Comparison of ENCODE assay signal across 15 cellular contexts in genomic region chr6:100347901-100348550, GRCh38.
DNase-seq lines count a peak whose midpoint lies in the region; ATAC-seq, FAIRE-seq and TF ChIP-seq lines count a peak whose summit lies in the region.
"Had no signal": no experiment of that assay in that cellular context is flagged by ENCODE, and none has a peak within 500 bp of the region (broad histone marks: within the 10 kb centered on the region; RNA-seq: fewer than 3 reads in every experiment).

No MANE protein-coding gene starts in this region.

- peak; percentile 43 for ATAC-seq in GM19463 (IDR thresholded peaks at IDR 0.05; ENCODE audit: unreplicated experiment)
- ATAC-seq in HG03095 (IDR thresholded peaks at IDR 0.05; ENCODE audit: unreplicated experiment), result no peak
- ATAC-seq: naive thymus-derived CD4-positive, alpha-beta T cell had no signal

- peak overlapping the region; percentile 66 for H3K4me3 ChIP-seq in Loucy (ENCODE audit: low read length, poor library complexity, severe bottlenecking)
- no peak overlapping the region for H3K4me3 ChIP-seq in CD4-positive, alpha-beta memory T cell (ENCODE audit: low read length in 2 of 2)
- H3K4me3 ChIP-seq: suprapubic skin had no signal

- CTCF ChIA-PET in CD4-positive, alpha-beta memory T cell (lab: Charles Lee; ENCODE audit: partially characterized antibody), result no interaction called here

- peak; percentile 56 for DNase-seq in AG08395 (ENCODE audit: low spot score)
- peak; percentile 21 for DNase-seq in dedifferentiated amniotic fluid mesenchymal stem cell (ENCODE audit: extremely low spot score)
- DNase-seq in CD4-positive, alpha-beta memory T cell, result no peak
- DNase-seq in NAMALWA (ENCODE audit: low spot score), result no peak
- DNase-seq in GM12891 (ENCODE audit: insufficient read length, low spot score), result no peak
- DNase-seq: hippocampal formation; naive thymus-derived CD4-positive, alpha-beta T cell; NCI-H1417 treated with DMSO at 0.1 percent for 48 hours; stimulated activated CD4-positive, alpha-beta T cell treated with anti-CD3 and anti-CD28 coated beads, Interleukin-2, amount 100 ng/mL, for 24 hours had no signal

- H3K27me3 ChIP-seq in Loucy (ENCODE audit: insufficient read depth, low read length, poor library complexity, severe bottlenecking), result no peaks in the 10 kb centered on the region
- no peaks in the 10 kb centered on the region for H3K27me3 ChIP-seq in CD4-positive, alpha-beta memory T cell (ENCODE audit: insufficient read depth, low read length)
- H3K27me3 ChIP-seq: suprapubic skin had no signal

- H3K4me1 ChIP-seq in Loucy (ENCODE audit: insufficient read depth, low read length, poor library complexity, severe bottlenecking), result peaks cover 68% of the 10 kb centered on the region
- H3K4me1 ChIP-seq in CD4-positive, alpha-beta memory T cell (ENCODE audit: insufficient read depth, low read length), result no peaks in the 10 kb centered on the region
- H3K4me1 ChIP-seq: suprapubic skin had no signal

- no peaks in the 10 kb centered on the region for H3K9me3 ChIP-seq in Loucy (ENCODE audit: insufficient read depth, low read depth, low read length)
- no peaks in the 10 kb centered on the region for H3K9me3 ChIP-seq in CD4-positive, alpha-beta memory T cell (ENCODE audit: control insufficient read depth in 1 of 2, low read length in 2 of 2)
- H3K9me3 ChIP-seq: suprapubic skin had no signal

- H3K27me3 Mint-ChIP-seq in CD4-positive, alpha-beta memory T cell, result no peaks in the 10 kb centered on the region
- H3K27me3 Mint-ChIP-seq: brain had no signal

- POLR2A ChIA-PET in CD4-positive, alpha-beta memory T cell (lab: Charles Lee; ENCODE audit: partially characterized antibody), result no interaction called here

- no peaks in the 10 kb centered on the region for H4K20me1 ChIP-seq in Loucy (ENCODE audit: insufficient read depth, low read length, poor library complexity, severe bottlenecking)

- no peak for TF ChIP-seq POLR2A in GM12891 (IDR thresholded peaks at IDR 0.05; ENCODE audit: low read depth, low read length)

- no peaks in the 10 kb centered on the region for H3K9me2 ChIP-seq in Loucy (replicated peaks; ENCODE audit: low read depth, low read length)

- no peak overlapping the region for H3K27ac ChIP-seq in CD4-positive, alpha-beta memory T cell (ENCODE audit: low read depth, low read length)
- H3K27ac ChIP-seq: RWPE1, suprapubic skin had no signal

- no peaks in the 10 kb centered on the region for H3K79me2 ChIP-seq in Loucy (ENCODE audit: insufficient read depth, low read length)

- H3K9ac ChIP-seq in Loucy (ENCODE audit: low read depth, low read length, poor library complexity, severe bottlenecking), result peak overlapping the region; percentile 80

- H3K9me3 Mint-ChIP-seq in CD4-positive, alpha-beta memory T cell, result no peaks in the 10 kb centered on the region
- H3K9me3 Mint-ChIP-seq: brain had no signal

- H3K27ac Mint-ChIP-seq in CD4-positive, alpha-beta memory T cell, result no peak overlapping the region
- H3K27ac Mint-ChIP-seq: brain; naive thymus-derived CD4-positive, alpha-beta T cell had no signal

- TF ChIP-seq CTCF in Loucy (conservative IDR thresholded peaks at IDR 0.05; ENCODE audit: low read length), result no peak

- peaks cover 0 to 1% (median 0%) of the 10 kb centered on the region in 4 donors for H3K4me1 Mint-ChIP-seq in CD4-positive, alpha-beta memory T cell
- H3K4me1 Mint-ChIP-seq: naive thymus-derived CD4-positive, alpha-beta T cell had no signal

- peak overlapping the region; percentile 59 for H3K4me2 ChIP-seq in Loucy (ENCODE audit: low read depth, low read length, poor library complexity, severe bottlenecking)

- no peaks in the 10 kb centered on the region for H3K36me3 Mint-ChIP-seq in CD4-positive, alpha-beta memory T cell
- H3K36me3 Mint-ChIP-seq: brain; naive thymus-derived CD4-positive, alpha-beta T cell had no signal

- no peaks in the 10 kb centered on the region for H3K36me3 ChIP-seq in Loucy (ENCODE audit: insufficient read depth, low read length)
- H3K36me3 ChIP-seq in CD4-positive, alpha-beta memory T cell (ENCODE audit: insufficient read depth, low read length), result no peaks in the 10 kb centered on the region
- H3K36me3 ChIP-seq: suprapubic skin had no signal

- no peak overlapping the region for H3K4me3 Mint-ChIP-seq in CD4-positive, alpha-beta memory T cell
- H3K4me3 Mint-ChIP-seq: brain; naive thymus-derived CD4-positive, alpha-beta T cell had no signal

- peaks cover 10% of the 10 kb centered on the region for H3F3A ChIP-seq in Loucy (ENCODE audit: low read depth)

- intact Hi-C loops in CD4-positive, alpha-beta memory T cell (cut with micrococcal nuclease), result no loop called here

- FAIRE-seq in GM12891 (lab: Jason Lieb, UNC), result no peak

- peak overlapping the region; percentile 22 for H2AFZ ChIP-seq in Loucy (ENCODE audit: low read length)

TF ChIP-seq in GM12891, 5 proteins besides CTCF, POLR2A, EP300 and RAD21:
- TF ChIP-seq TAF1 (IDR thresholded peaks at IDR 0.05; ENCODE audit: low read depth, low read length), result no peak
- no peak for TF ChIP-seq SPI1 (IDR thresholded peaks at IDR 0.05; ENCODE audit: low read depth, low read length)
- TF ChIP-seq POLR2AphosphoS5 (IDR thresholded peaks at IDR 0.05; ENCODE audit: low read depth, low read length), result no peak
- no peak for TF ChIP-seq PAX5 (IDR thresholded peaks at IDR 0.05; ENCODE audit: insufficient read depth, low read length, severe bottlenecking)
- TF ChIP-seq POU2F2 (IDR thresholded peaks at IDR 0.05; ENCODE audit: low read depth, low read length), result no peak

Comparison
In these comparisons a context has a peak if more than half of its experiments do, and no peak if none do; other contexts are left out.
1. DNase-seq: peak in AG08395 (single experiment) and dedifferentiated amniotic fluid mesenchymal stem cell (single experiment); none in CD4-positive, alpha-beta memory T cell (0 of 5), NAMALWA (single experiment) and GM12891 (single experiment).